In the genomic region with DNA sequence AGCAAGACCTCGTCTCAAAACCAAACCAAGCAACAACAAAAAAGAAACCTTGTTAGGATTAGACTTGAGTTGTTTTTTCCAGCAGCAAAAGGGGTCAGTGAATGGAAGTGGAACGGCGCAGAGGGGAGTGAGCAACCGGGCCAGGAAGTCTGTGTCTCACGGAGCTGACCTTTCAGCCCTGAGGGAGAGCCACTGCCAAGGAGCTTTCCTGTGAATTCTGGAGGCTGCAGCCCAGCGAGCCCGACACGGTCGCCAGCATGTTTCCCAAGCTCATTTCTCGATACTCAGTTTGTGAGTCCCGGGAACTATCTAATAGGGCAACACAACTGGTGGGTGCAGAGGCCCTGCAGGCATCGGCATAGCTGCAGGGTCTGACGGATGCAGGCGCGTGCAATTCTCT, we compare ENCODE assay signal across 3 cellular contexts.
TF ChIP-seq lines count a peak whose summit lies in the region.

No MANE protein-coding gene starts in this region.

TF ChIP-seq in liver, 16 proteins besides CTCF, POLR2A, EP300 and RAD21:
- TF ChIP-seq NR2F2 (IDR thresholded peaks at IDR 0.05) (peak; percentile 88), HNF4A (conservative IDR thresholded peaks at IDR 0.05) (no peak)
TF ChIP-seq in liver: peak in this region for 1.

TF ChIP-seq in HepG2, 621 proteins besides CTCF, POLR2A, EP300 and RAD21:
- TF ChIP-seq FOXC1 (CRISPR knock-in tag; IDR thresholded peaks at IDR 0.05; ENCODE audit: borderline replicate concordance) (no peak), ATF7-NPFF (CRISPR knock-in tag; IDR thresholded peaks at IDR 0.05; ENCODE audit: low read depth) (no peak), E2F2 (CRISPR knock-in tag; IDR thresholded peaks at IDR 0.05; ENCODE audit: borderline replicate concordance) (no peak), SMYD3 (CRISPR knock-in tag; IDR thresholded peaks at IDR 0.05) (no peak), SOX5 (CRISPR knock-in tag; IDR thresholded peaks at IDR 0.05; ENCODE audit: borderline replicate concordance) (no peak), SAP130 (CRISPR knock-in tag; IDR thresholded peaks at IDR 0.05; ENCODE audit: low read depth) (no peak), BHLHE40 (IDR thresholded peaks at IDR 0.05; ENCODE audit: low read length) (no peak), MAF1 (CRISPR knock-in tag; IDR thresholded peaks at IDR 0.05; ENCODE audit: borderline replicate concordance) (no peak), NR3C1 (CRISPR knock-in tag; IDR thresholded peaks at IDR 0.05) (no peak), ZNF350 (CRISPR knock-in tag; IDR thresholded peaks at IDR 0.05; ENCODE audit: borderline replicate concordance, low read depth) (no peak), ZNF780A (CRISPR knock-in tag; IDR thresholded peaks at IDR 0.05) (no peak), TRIM24 (CRISPR knock-in tag; IDR thresholded peaks at IDR 0.05) (no peak)
- TF ChIP-seq, protein P1, sequence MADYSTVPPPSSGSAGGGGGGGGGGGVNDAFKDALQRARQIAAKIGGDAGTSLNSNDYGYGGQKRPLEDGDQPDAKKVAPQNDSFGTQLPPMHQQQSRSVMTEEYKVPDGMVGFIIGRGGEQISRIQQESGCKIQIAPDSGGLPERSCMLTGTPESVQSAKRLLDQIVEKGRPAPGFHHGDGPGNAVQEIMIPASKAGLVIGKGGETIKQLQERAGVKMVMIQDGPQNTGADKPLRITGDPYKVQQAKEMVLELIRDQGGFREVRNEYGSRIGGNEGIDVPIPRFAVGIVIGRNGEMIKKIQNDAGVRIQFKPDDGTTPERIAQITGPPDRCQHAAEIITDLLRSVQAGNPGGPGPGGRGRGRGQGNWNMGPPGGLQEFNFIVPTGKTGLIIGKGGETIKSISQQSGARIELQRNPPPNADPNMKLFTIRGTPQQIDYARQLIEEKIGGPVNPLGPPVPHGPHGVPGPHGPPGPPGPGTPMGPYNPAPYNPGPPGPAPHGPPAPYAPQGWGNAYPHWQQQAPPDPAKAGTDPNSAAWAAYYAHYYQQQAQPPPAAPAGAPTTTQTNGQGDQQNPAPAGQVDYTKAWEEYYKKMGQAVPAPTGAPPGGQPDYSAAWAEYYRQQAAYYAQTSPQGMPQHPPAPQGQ (CRISPR knock-in tag; IDR thresholded peaks at IDR 0.05; ENCODE audit: borderline replicate concordance), result no peak
- TF ChIP-seq, protein P2, sequence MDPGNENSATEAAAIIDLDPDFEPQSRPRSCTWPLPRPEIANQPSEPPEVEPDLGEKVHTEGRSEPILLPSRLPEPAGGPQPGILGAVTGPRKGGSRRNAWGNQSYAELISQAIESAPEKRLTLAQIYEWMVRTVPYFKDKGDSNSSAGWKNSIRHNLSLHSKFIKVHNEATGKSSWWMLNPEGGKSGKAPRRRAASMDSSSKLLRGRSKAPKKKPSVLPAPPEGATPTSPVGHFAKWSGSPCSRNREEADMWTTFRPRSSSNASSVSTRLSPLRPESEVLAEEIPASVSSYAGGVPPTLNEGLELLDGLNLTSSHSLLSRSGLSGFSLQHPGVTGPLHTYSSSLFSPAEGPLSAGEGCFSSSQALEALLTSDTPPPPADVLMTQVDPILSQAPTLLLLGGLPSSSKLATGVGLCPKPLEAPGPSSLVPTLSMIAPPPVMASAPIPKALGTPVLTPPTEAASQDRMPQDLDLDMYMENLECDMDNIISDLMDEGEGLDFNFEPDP (CRISPR knock-in tag; conservative IDR thresholded peaks at IDR 0.05), result no peak

TF ChIP-seq in endothelial cell of umbilical vein, 7 proteins besides CTCF, POLR2A, EP300 and RAD21:
- TF ChIP-seq, protein P3, sequence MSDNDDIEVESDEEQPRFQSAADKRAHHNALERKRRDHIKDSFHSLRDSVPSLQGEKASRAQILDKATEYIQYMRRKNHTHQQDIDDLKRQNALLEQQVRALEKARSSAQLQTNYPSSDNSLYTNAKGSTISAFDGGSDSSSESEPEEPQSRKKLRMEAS (IDR thresholded peaks at IDR 0.05; ENCODE audit: insufficient read depth, insufficient read length), result no peak
- TF ChIP-seq POLR2AphosphoS5 (IDR thresholded peaks at IDR 0.05; ENCODE audit: insufficient read depth, low read depth, low read length), result peak; percentile 41
